ENCODE assay signal across 8 cellular contexts in the genomic region with DNA sequence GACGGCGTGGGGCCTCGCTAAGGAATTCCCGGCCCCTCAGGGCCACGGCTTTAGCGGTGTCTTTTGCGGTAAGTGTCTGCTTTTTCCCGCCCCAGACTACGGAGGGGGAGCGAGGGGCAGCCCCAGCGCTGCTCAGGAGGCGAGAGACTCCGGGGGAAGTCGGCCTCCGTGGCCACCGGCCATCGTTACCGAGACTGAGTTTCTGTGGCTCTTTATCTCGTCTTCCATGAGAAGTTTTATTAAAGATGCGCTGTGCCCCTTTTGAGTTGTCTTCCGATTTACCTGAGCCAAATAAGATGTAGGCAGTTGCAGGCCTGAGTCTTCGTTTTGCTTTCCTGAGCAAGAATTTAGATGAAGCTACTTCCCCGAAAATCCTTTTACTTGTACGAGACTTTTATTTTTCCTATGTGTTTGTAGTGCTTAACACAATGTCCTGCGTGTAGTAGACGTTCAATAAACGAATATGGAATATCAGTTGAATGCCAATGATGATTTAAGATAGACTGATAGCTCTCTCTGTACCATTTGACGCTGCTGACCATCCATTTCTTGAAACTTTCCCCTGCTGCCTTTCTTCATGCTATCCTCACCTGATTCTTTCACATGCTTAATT. TPM values are rescaled to one million over a fixed set of nuclear protein-coding genes. Genes with fewer than 3 reads are reported as not detected.
A peak's percentile ranks its signal among the peaks of the same experiment; 100 is the strongest.
DNase-seq lines count a peak whose midpoint lies in the region; ATAC-seq and TF ChIP-seq lines count a peak whose summit lies in the region.

No MANE protein-coding gene starts in this region.

- H3K9me3 ChIP-seq in breast epithelium = no peaks in the 10 kb centered on the region
- no peaks in the 10 kb centered on the region for H3K9me3 ChIP-seq in mononuclear cell (ENCODE audit: low read depth, low read length)

- H3K4me3 ChIP-seq in breast epithelium = peak overlapping the region; percentile 64 to 85 (median 80)
- peak overlapping the region; percentile 79 for H3K4me3 ChIP-seq in mononuclear cell (ENCODE audit: low read length)

- peak overlapping the region; percentile 92 to 95 for H3K27ac ChIP-seq in breast epithelium

- peaks cover 0 to 15% of the 10 kb centered on the region in 2 donors for H3K4me1 ChIP-seq in breast epithelium
- H3K4me1 ChIP-seq in mononuclear cell (ENCODE audit: insufficient read depth, low read length) = peaks cover 33% of the 10 kb centered on the region

- H3K36me3 ChIP-seq in breast epithelium = no peaks in the 10 kb centered on the region

- TF ChIP-seq POLR2A in breast epithelium (IDR thresholded peaks at IDR 0.05) = no peak

- TF ChIP-seq CTCF in breast epithelium (IDR thresholded peaks at IDR 0.05) = no peak

- ATAC-seq in Right ventricle myocardium inferior (peak; percentile 25), HG03432 (IDR thresholded peaks at IDR 0.05; ENCODE audit: unreplicated experiment) (peak; percentile 23)

- intact Hi-C loops in Right ventricle myocardium inferior (cut with DNase I) (loop anchor here (2.0 to 10.0 kb wide), 2 partner anchors 108 to 432 kb away; a partner anchor contains a TSS), cardiac septum (cut with DNase I) (loop anchor here (2.0 kb wide), 2 partner anchors 108 to 140 kb away; a partner anchor contains a TSS), breast epithelium (cut with DNase I; ENCODE audit: low total_unique reads) (no loop called here)

- DNase-seq in Right ventricle myocardium inferior (ENCODE audit: missing footprints) (peak; percentile 66), cardiac septum (ENCODE audit: low spot score) (no peak), breast epithelium (ENCODE audit: low spot score in 2 of 2) (no peak), NCI-H2107 treated with DMSO at 0.1 percent for 48 hours (lab: John Stamatoyannopoulos, UW; ENCODE audit: unreplicated experiment) (no peak), NCI-H1436 (lab: John Stamatoyannopoulos, UW) (no peak), DMS114 treated with DMSO at 0.1 percent for 48 hours (lab: John Stamatoyannopoulos, UW; ENCODE audit: unreplicated experiment) (no peak)

- no peaks in the 10 kb centered on the region for H3K27me3 ChIP-seq in breast epithelium
- no peaks in the 10 kb centered on the region for H3K27me3 ChIP-seq in mononuclear cell (ENCODE audit: insufficient read depth, low read length)

RNA-seq across cellular contexts. Expression of a gene that starts 0.5 kb away (rescaled TPM):
- total RNA-seq in Right ventricle myocardium inferior (29.6 TPM), cardiac septum (33.9 TPM), breast epithelium (10 to 100 TPM; 35.5 to 68.1 (median 62.6) TPM), mononuclear cell (52.4 TPM)
